8 cellular contexts compared by ENCODE assay signal in genomic region chr14:73753043-73753886, GRCh38. TPM values are rescaled to one million over a fixed set of nuclear protein-coding genes. Genes with fewer than 3 reads are reported as not detected.
A peak's percentile ranks its signal among the peaks of the same experiment; 100 is the strongest.
DNase-seq lines count a peak whose midpoint lies in the region; ATAC-seq and TF ChIP-seq lines count a peak whose summit lies in the region.

No MANE protein-coding gene starts in this region.

- H3K4me3 ChIP-seq in left ventricle myocardium inferior (peak overlapping the region; percentile 51), smooth muscle cell (no peak overlapping the region)

- H3K4me2 ChIP-seq in smooth muscle cell, result peak overlapping the region; percentile 77

- ATAC-seq in Right ventricle myocardium inferior (peak; percentile 23), GM19452 (IDR thresholded peaks at IDR 0.05; ENCODE audit: unreplicated experiment) (no peak), HG03097 (IDR thresholded peaks at IDR 0.05; ENCODE audit: low FRiP score, unreplicated experiment) (no peak)
- peak; percentile 6 to 11 for ATAC-seq in activated T-cell treated with anti-CD3 and anti-CD28 coated beads, Interleukin-2, amount 50 U/mL, for 4 hours

- peaks cover 99% of the 10 kb centered on the region for H3K79me2 ChIP-seq in smooth muscle cell (ENCODE audit: low read depth)

- H3K27me3 ChIP-seq in left ventricle myocardium inferior (ENCODE audit: low read depth) (no peaks in the 10 kb centered on the region), smooth muscle cell (ENCODE audit: low read depth) (no peaks in the 10 kb centered on the region)

- intact Hi-C loops in Right ventricle myocardium inferior (cut with DNase I), result no loop called here
- intact Hi-C loops in cardiac septum (cut with DNase I), result loop anchor here (5.0 kb wide), 1 partner anchor 34 kb away; no protein-coding TSS in a partner anchor
- intact Hi-C loops in left ventricle myocardium inferior (cut with micrococcal nuclease), result loop anchor here (5.0 kb wide), 1 partner anchor 34 kb away; no protein-coding TSS in a partner anchor

- H4K20me1 ChIP-seq in smooth muscle cell (ENCODE audit: low read depth), result peaks cover 99% of the 10 kb centered on the region

- peaks cover 6% of the 10 kb centered on the region for H3F3A ChIP-seq in smooth muscle cell (ENCODE audit: low read depth)

- H3K9me3 Mint-ChIP-seq in activated T-cell treated with anti-CD3 and anti-CD28 coated beads, Interleukin-2, amount 50 U/mL, for 4 hours, result no peaks in the 10 kb centered on the region

- H3K9ac ChIP-seq in smooth muscle cell (ENCODE audit: low read depth), result peak overlapping the region; percentile 12

- H3K9me3 ChIP-seq in left ventricle myocardium inferior (replicated peaks), result no peaks in the 10 kb centered on the region
- H3K9me3 ChIP-seq in smooth muscle cell (replicated peaks; ENCODE audit: low read depth), result no peaks in the 10 kb centered on the region

- TF ChIP-seq CTCF in left ventricle myocardium inferior (IDR thresholded peaks at IDR 0.05; ENCODE audit: borderline replicate concordance) (no peak), smooth muscle cell (IDR thresholded peaks at IDR 0.05; ENCODE audit: borderline replicate concordance, insufficient read depth, poor library complexity, severe bottlenecking) (no peak)

- no peaks in the 10 kb centered on the region for H3K27me3 Mint-ChIP-seq in activated T-cell treated with anti-CD3 and anti-CD28 coated beads, Interleukin-2, amount 50 U/mL, for 4 hours (ENCODE audit: low read depth)

- H3K4me1 ChIP-seq in left ventricle myocardium inferior, result peaks cover 100% of the 10 kb centered on the region
- H3K4me1 ChIP-seq in smooth muscle cell (ENCODE audit: low read depth), result peaks cover 28% of the 10 kb centered on the region

- no peak overlapping the region for H2AFZ ChIP-seq in smooth muscle cell (ENCODE audit: low read depth)

- peaks cover 98% of the 10 kb centered on the region for H3K4me1 Mint-ChIP-seq in activated T-cell treated with anti-CD3 and anti-CD28 coated beads, Interleukin-2, amount 50 U/mL, for 4 hours (ENCODE audit: low read depth)

- DNase-seq in Right ventricle myocardium inferior (ENCODE audit: missing footprints) (peak; percentile 83), cardiac septum (ENCODE audit: low spot score) (no peak), left ventricle myocardium inferior (peak; percentile 62), smooth muscle cell (lab: John Stamatoyannopoulos, UW; ENCODE audit: unreplicated experiment) (no peak), SW 1271 (lab: John Stamatoyannopoulos, UW) (no peak)
- no peak for DNase-seq in activated T-cell treated with anti-CD3 and anti-CD28 coated beads, Interleukin-2, amount 50 U/mL, for 4 hours

- H3K27ac ChIP-seq in left ventricle myocardium inferior (replicated peaks), result peak overlapping the region; percentile 100
- peak overlapping the region; percentile 88 for H3K27ac ChIP-seq in smooth muscle cell (ENCODE audit: low read depth)

- H3K4me3 Mint-ChIP-seq in activated T-cell treated with anti-CD3 and anti-CD28 coated beads, Interleukin-2, amount 50 U/mL, for 4 hours, result peak overlapping the region; percentile 88

- WGBS in smooth muscle cell (ENCODE audit: low lambda C conversion rate), result 48% methylated on average over 9 of the region's 9 CpGs

- H3K36me3 Mint-ChIP-seq in activated T-cell treated with anti-CD3 and anti-CD28 coated beads, Interleukin-2, amount 50 U/mL, for 4 hours (ENCODE audit: insufficient read depth), result no peaks in the 10 kb centered on the region

- no peaks in the 10 kb centered on the region for H3K36me3 ChIP-seq in left ventricle myocardium inferior
- H3K36me3 ChIP-seq in smooth muscle cell (ENCODE audit: low read depth), result no peaks in the 10 kb centered on the region

RNA-seq across cellular contexts. Expression of gene PNMA1, which starts 39.1 kb away (rescaled TPM):
- 14.9 TPM for total RNA-seq in Right ventricle myocardium inferior
- 45.9 TPM for total RNA-seq in cardiac septum
- 10 to 100 TPM; 41.0 to 55.2 (median 50.8) TPM for total RNA-seq in activated T-cell treated with anti-CD3 and anti-CD28 coated beads, Interleukin-2, amount 50 U/mL, for 4 hours
- total RNA-seq in left ventricle myocardium inferior, result 19.2 TPM
- 16.5 and 22.4 TPM in 2 replicates for total RNA-seq in smooth muscle cell
- polyA plus RNA-seq in smooth muscle cell, result 43.5 and 52.7 TPM in 2 replicates

Comparison
In these comparisons a context has a peak if more than half of its experiments do, and no peak if none do; other contexts are left out.
1. DNase-seq: peak in Right ventricle myocardium inferior (single experiment) and left ventricle myocardium inferior (single experiment); none in cardiac septum (single experiment), activated T-cell treated with anti-CD3 and anti-CD28 coated beads, Interleukin-2, amount 50 U/mL, for 4 hours (single experiment), smooth muscle cell (single experiment) and SW 1271 (0 of 2).
2. ATAC-seq: peak in Right ventricle myocardium inferior (single experiment) and activated T-cell treated with anti-CD3 and anti-CD28 coated beads, Interleukin-2, amount 50 U/mL, for 4 hours (2 of 2); none in GM19452 (single experiment) and HG03097 (single experiment).